Comparison of ENCODE assay signal across 10 cellular contexts in the genomic region with DNA sequence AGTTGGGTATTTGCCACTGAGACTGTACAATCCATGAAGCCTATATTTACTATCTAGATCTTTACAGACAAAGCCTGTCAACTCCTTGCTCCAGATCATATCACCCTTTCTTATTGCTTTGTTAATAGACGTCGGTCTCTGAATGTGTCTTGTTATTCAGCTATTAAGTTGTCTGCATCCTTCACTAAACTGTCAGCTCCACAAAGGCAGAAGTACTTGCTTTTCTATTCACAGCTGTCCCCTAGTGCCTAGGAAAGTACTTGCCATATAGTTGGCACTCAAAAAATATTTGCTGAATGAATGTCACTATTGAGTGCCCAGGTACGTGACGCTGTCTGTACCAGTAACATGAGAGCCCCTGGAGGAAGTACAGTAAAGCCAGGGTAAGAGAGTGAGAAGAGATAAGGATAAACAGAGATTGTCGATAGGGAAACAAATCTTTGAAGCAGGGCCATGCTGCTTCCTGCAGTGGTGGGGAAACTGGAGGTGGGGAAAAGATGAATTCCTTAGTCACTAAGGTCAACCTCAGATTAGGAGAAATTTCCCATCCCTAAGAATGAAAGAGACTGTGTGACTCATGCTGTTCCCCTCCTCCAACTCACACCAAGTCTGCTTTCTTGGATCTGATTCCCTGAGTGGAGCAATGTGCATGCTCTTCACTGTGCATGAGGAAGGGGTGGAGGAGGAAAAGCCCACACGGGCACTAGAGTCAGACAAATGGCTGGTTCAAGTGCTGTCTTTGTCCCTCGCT. TPM values are rescaled to one million over a fixed set of nuclear protein-coding genes. Genes with fewer than 3 reads are reported as not detected.
A peak's percentile ranks its signal among the peaks of the same experiment; 100 is the strongest.
DNase-seq lines count a peak whose midpoint lies in the region; ATAC-seq and TF ChIP-seq lines count a peak whose summit lies in the region.
"Had no signal": no experiment of that assay in that cellular context is flagged by ENCODE, and none has a peak within 500 bp of the region (broad histone marks: within the 10 kb centered on the region; RNA-seq: fewer than 3 reads in every experiment).

No MANE protein-coding gene starts in this region.

- intact Hi-C loops in CD14-positive monocyte (cut with micrococcal nuclease) = no loop called here

- TF ChIP-seq CTCF in HFFc6 (IDR thresholded peaks at IDR 0.05) = peak; percentile 16; the same call in 1 of the 2 replicates
- TF ChIP-seq CTCF in CD14-positive monocyte (IDR thresholded peaks at IDR 0.05) = no peak

- no peaks in the 10 kb centered on the region for H3K9me3 Mint-ChIP-seq in HFFc6
- peaks cover 0 to 10% (median 3%) of the 10 kb centered on the region in 7 donors for H3K9me3 Mint-ChIP-seq in CD14-positive monocyte

- no peak for ATAC-seq in HG03280 (IDR thresholded peaks at IDR 0.05; ENCODE audit: unreplicated experiment)
- ATAC-seq in GM19395 (IDR thresholded peaks at IDR 0.05; ENCODE audit: unreplicated experiment) = no peak

- no peak overlapping the region for H3K9ac ChIP-seq in skeletal muscle tissue (ENCODE audit: low read depth in 1 of 3, low read length in 3 of 3)

- H3K27me3 ChIP-seq in skeletal muscle tissue (ENCODE audit: control insufficient read depth in 3 of 3, insufficient read depth in 3 of 3, low read length in 3 of 3) = no peaks in the 10 kb centered on the region

- H3K4me1 ChIP-seq in skeletal muscle tissue (ENCODE audit: control insufficient read depth in 3 of 3, insufficient read depth in 3 of 3, low read length in 3 of 3) = peaks cover 25 to 29% (median 28%) of the 10 kb centered on the region in 3 donors

- H3K36me3 Mint-ChIP-seq in HFFc6 (ENCODE audit: low read depth) (peaks cover 36% of the 10 kb centered on the region), CD14-positive monocyte (no peaks in the 10 kb centered on the region)

- H3K4me1 Mint-ChIP-seq in HFFc6 (ENCODE audit: low read depth) (peaks cover 87% of the 10 kb centered on the region), CD14-positive monocyte (no peaks in the 10 kb centered on the region)

- no peaks in the 10 kb centered on the region for H3K36me3 ChIP-seq in skeletal muscle tissue (ENCODE audit: control insufficient read depth in 3 of 3, insufficient read depth in 3 of 3, low read length in 3 of 3)

- DNase-seq in HFFc6 (peak; percentile 78), astrocyte of the hippocampus (ENCODE audit: low read depth, low spot score) (peak; percentile 92), iPS-NIHi7 (ENCODE audit: extremely low spot score) (peak; percentile 62), NCI-H2081 (lab: John Stamatoyannopoulos, UW) (no peak), CD14-positive monocyte (ENCODE audit: low spot score) (no peak)
- DNase-seq: NCI-H526 had no signal

- H3K4me3 ChIP-seq in skeletal muscle tissue (ENCODE audit: low read length in 3 of 3) = no peak overlapping the region

- H3K27me3 Mint-ChIP-seq in HFFc6 (ENCODE audit: insufficient read depth) (no peaks in the 10 kb centered on the region), CD14-positive monocyte (ENCODE audit: low read depth in 3 of 3) (peaks cover 0 to 3% (median 2%) of the 10 kb centered on the region in 3 donors)
- H3K27me3 Mint-ChIP-seq: dendritic cell treated with granulocyte-macrophage colony-stimulating factor and Interleukin-4, amounts not matched to agents 40 ng/mL and 50 ng/mL, for 4 days had no signal

- peak overlapping the region; percentile 4 for H3K27ac ChIP-seq in skeletal muscle tissue (ENCODE audit: low read depth, low read length)

- H3K4me3 Mint-ChIP-seq in HFFc6 = peak overlapping the region; percentile 71
- H3K4me3 Mint-ChIP-seq in CD14-positive monocyte = no peak overlapping the region
- H3K4me3 Mint-ChIP-seq: dendritic cell treated with granulocyte-macrophage colony-stimulating factor and Interleukin-4, amounts not matched to agents 40 ng/mL and 50 ng/mL, for 4 days had no signal

- no peaks in the 10 kb centered on the region for H3K9me3 ChIP-seq in skeletal muscle tissue (ENCODE audit: control insufficient read depth in 3 of 3, low read length in 3 of 3)

- peak overlapping the region; percentile 93 for H3K27ac Mint-ChIP-seq in HFFc6
- H3K27ac Mint-ChIP-seq in CD14-positive monocyte = no peak overlapping the region
- H3K27ac Mint-ChIP-seq: dendritic cell treated with granulocyte-macrophage colony-stimulating factor and Interleukin-4, amounts not matched to agents 40 ng/mL and 50 ng/mL, for 4 days had no signal

RNA-seq across cellular contexts. Expression of a gene that starts 36.3 kb away (rescaled TPM):
- total RNA-seq in HFFc6 (2021; fragmentation: NEBNext Ultra II Directional; extraction: Animal tissue kit (Norgen Biotek cat#: 25700)) = 10 to 100 TPM; 14.0 to 21.7 (median 18.4) TPM
- 32.9 TPM for total RNA-seq in skeletal muscle tissue
- polyA plus RNA-seq in CD14-positive monocyte = not detected

Comparison
In these comparisons a context has a peak if more than half of its experiments do, and no peak if none do; other contexts are left out.
1. DNase-seq: peak in HFFc6 (single experiment), astrocyte of the hippocampus (single experiment) and iPS-NIHi7 (single experiment); none in NCI-H2081 (0 of 2) and CD14-positive monocyte (single experiment).